ENCODE assay signal across 8 cellular contexts in genomic region chr20:460707-461106, GRCh38. TPM values are rescaled to one million over a fixed set of nuclear protein-coding genes. Genes with fewer than 3 reads are reported as not detected.
DNase-seq lines count a peak whose midpoint lies in the region; ATAC-seq and TF ChIP-seq lines count a peak whose summit lies in the region.

No MANE protein-coding gene starts in this region.

- H3K4me1 ChIP-seq in CD8-positive, alpha-beta T cell (ENCODE audit: insufficient read depth, low read length): peaks cover 30% of the 10 kb centered on the region
- H3K4me1 ChIP-seq in breast epithelium: no peaks in the 10 kb centered on the region

- H3K4me3 Mint-ChIP-seq in CD8-positive, alpha-beta T cell: peak overlapping the region; percentile 99
- H3K4me3 Mint-ChIP-seq in nephron: peak overlapping the region; percentile 90 to 99 (median 98)

- no peaks in the 10 kb centered on the region for H3K36me3 ChIP-seq in CD8-positive, alpha-beta T cell (ENCODE audit: insufficient read depth, low read length)
- H3K36me3 ChIP-seq in breast epithelium (no peaks in the 10 kb centered on the region), H7 (replicated peaks; ENCODE audit: control insufficient read depth, insufficient read depth, low read length) (no peaks in the 10 kb centered on the region)

- H3K27me3 Mint-ChIP-seq in CD8-positive, alpha-beta T cell (ENCODE audit: low read depth): no peaks in the 10 kb centered on the region
- H3K27me3 Mint-ChIP-seq in nephron (ENCODE audit: low read depth): no peaks in the 10 kb centered on the region

- DNase-seq in CD8-positive, alpha-beta T cell: no peak
- DNase-seq in LNCaP clone FGC (ENCODE audit: low read depth): no peak
- DNase-seq in breast epithelium (ENCODE audit: low spot score in 2 of 2): peak in 1 of 2 donors; percentile 37
- no peak for DNase-seq in H7
- no peak for DNase-seq in COLO668 (lab: John Stamatoyannopoulos, UW; ENCODE audit: unreplicated experiment)
- DNase-seq in HuH-7.5 (ENCODE audit: low spot score): no peak

- no peak for TF ChIP-seq CTCF in CD8-positive, alpha-beta T cell (IDR thresholded peaks at IDR 0.05)
- TF ChIP-seq CTCF in LNCaP clone FGC (IDR thresholded peaks at IDR 0.05; ENCODE audit: control insufficient read depth, extremely low read depth, insufficient read depth) (no peak), breast epithelium (IDR thresholded peaks at IDR 0.05) (no peak), nephron (IDR thresholded peaks at IDR 0.05; ENCODE audit: unreplicated experiment in 3 of 3) (no peak)

- H3K36me3 Mint-ChIP-seq in CD8-positive, alpha-beta T cell: peaks cover 14% of the 10 kb centered on the region
- H3K36me3 Mint-ChIP-seq in nephron (ENCODE audit: low read depth): peaks cover 4% of the 10 kb centered on the region

- no peak for TF ChIP-seq POLR2A in breast epithelium (IDR thresholded peaks at IDR 0.05)

- H3K27me3 ChIP-seq in CD8-positive, alpha-beta T cell (ENCODE audit: insufficient read depth, low read length): no peaks in the 10 kb centered on the region
- H3K27me3 ChIP-seq in breast epithelium: no peaks in the 10 kb centered on the region
- H3K27me3 ChIP-seq in H7 (ENCODE audit: control insufficient read depth, insufficient read depth, low read length): 0 out of 2 replicates have a peak, but pooled peaks cover 2% of the 10 kb centered on the region

- H3K4me3 ChIP-seq in CD8-positive, alpha-beta T cell (ENCODE audit: low read depth, low read length): no peak overlapping the region
- H3K4me3 ChIP-seq in LNCaP clone FGC (ENCODE audit: low read depth, low read length) (peak overlapping the region; percentile 84), breast epithelium (peak overlapping the region; percentile 14 to 91 (median 73)), H7 (ENCODE audit: insufficient read depth, low read depth, low read length) (no peak overlapping the region)

- no peak overlapping the region for H3K27ac ChIP-seq in CD8-positive, alpha-beta T cell (ENCODE audit: low read depth, low read length)
- H3K27ac ChIP-seq in breast epithelium: peak overlapping the region in 1 of 2 donors; percentile 13

- CTCF ChIA-PET in CD8-positive, alpha-beta T cell (lab: Charles Lee): interaction anchor here (0.6 to 1.4 kb wide), 3 partner anchors 83 to 449 kb away, joined by 3 to 4 read pairs (median 3); no protein-coding TSS in a partner anchor

- intact Hi-C loops in CD8-positive, alpha-beta T cell (cut with DNase I, micrococcal nuclease): loop anchor here (2.0 to 5.0 kb wide), 2 partner anchors 22 to 108 kb away; no protein-coding TSS in a partner anchor
- intact Hi-C loops in breast epithelium (cut with DNase I; ENCODE audit: low total_unique reads): no loop called here

- H3K4me1 Mint-ChIP-seq in CD8-positive, alpha-beta T cell (ENCODE audit: low read depth): peaks cover 53% of the 10 kb centered on the region
- peaks cover 36% of the 10 kb centered on the region for H3K4me1 Mint-ChIP-seq in nephron

- POLR2A ChIA-PET in CD8-positive, alpha-beta T cell (lab: Charles Lee): no interaction called here

- no peaks in the 10 kb centered on the region for H3K9me3 Mint-ChIP-seq in CD8-positive, alpha-beta T cell
- no peaks in the 10 kb centered on the region for H3K9me3 Mint-ChIP-seq in nephron

- H3K9me3 ChIP-seq in CD8-positive, alpha-beta T cell (ENCODE audit: low read length): no peaks in the 10 kb centered on the region
- H3K9me3 ChIP-seq in breast epithelium: no peaks in the 10 kb centered on the region

- H3K27ac Mint-ChIP-seq in CD8-positive, alpha-beta T cell: no peak overlapping the region
- H3K27ac Mint-ChIP-seq in nephron: peak overlapping the region in 2 of 3 experiments; percentile 44 to 46

- ATAC-seq in CD8-positive, alpha-beta T cell: no peak
- no peak for ATAC-seq in GM18517 (IDR thresholded peaks at IDR 0.05; ENCODE audit: unreplicated experiment)

RNA-seq across cellular contexts. Expression of gene TBC1D20, which starts 1.6 kb away (rescaled TPM):
- 10 to 100 TPM; 18.5 to 20.3 TPM for total RNA-seq in CD8-positive, alpha-beta T cell
- 10 to 100 TPM; 37.7 to 56.6 (median 42.3) TPM for total RNA-seq in breast epithelium
- 10.9 and 14.0 TPM in 2 replicates for total RNA-seq in H7 (2014; rRNA removed; shearing (Covaris generic))

RNA-seq across cellular contexts. Expression of gene RBCK1, which starts 52.6 kb away (rescaled TPM):
- total RNA-seq in CD8-positive, alpha-beta T cell: 10 to 100 TPM; 46.2 to 51.7 TPM
- 10 to 100 TPM; 61.3 to 69.5 (median 66.2) TPM for total RNA-seq in breast epithelium
- 53.9 and 61.9 TPM in 2 replicates for total RNA-seq in H7 (2014; rRNA removed; shearing (Covaris generic))

Comparison
In these comparisons a context has a peak if more than half of its experiments do, and no peak if none do; other contexts are left out.
1. H3K4me3 ChIP-seq: peak in LNCaP clone FGC (single experiment) and breast epithelium (3 of 3); none in CD8-positive, alpha-beta T cell (single experiment) and H7 (single experiment).